1 cellular context compared by ENCODE assay signal in the genomic region with DNA sequence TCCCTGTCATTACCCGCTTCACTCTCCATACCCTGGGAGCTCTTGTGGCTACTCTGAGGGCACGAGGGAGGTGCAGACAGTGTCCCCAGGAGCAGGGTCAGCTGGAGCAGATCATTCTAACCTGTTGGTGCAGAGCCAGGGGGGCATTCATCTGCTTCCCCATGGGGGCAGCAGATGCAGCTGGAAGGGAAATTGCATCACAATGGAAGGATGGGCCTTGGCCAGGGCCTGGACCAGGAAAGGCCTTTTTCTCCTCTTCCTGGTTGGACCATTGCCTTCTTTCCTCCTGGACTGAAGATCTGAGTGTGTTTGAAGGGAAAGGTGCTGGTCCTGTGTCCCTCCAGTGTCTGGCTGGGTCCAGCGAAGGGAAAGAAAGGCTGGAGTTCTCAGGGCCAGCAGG.
TF ChIP-seq lines count a peak whose summit lies in the region.

No MANE protein-coding gene starts in this region.

TF ChIP-seq in H1, 55 proteins besides CTCF, POLR2A, EP300 and RAD21 (continued from another document):
- TF ChIP-seq CBX8 (IDR thresholded peaks at IDR 0.05; ENCODE audit: borderline replicate concordance, low read depth, low read length), result no peak
- no peak for TF ChIP-seq BCL11A (IDR thresholded peaks at IDR 0.05; ENCODE audit: low read depth in 2 of 2, low read length in 2 of 2)
- no peak for TF ChIP-seq EZH2 (IDR thresholded peaks at IDR 0.05; ENCODE audit: low read depth, low read length, severe bottlenecking)
- TF ChIP-seq TAF7 (optimal IDR thresholded peaks at IDR 0.05; ENCODE audit: borderline replicate concordance, low read depth, low read length), result no peak
- TF ChIP-seq EGR1 (IDR thresholded peaks at IDR 0.05; ENCODE audit: borderline replicate concordance, low read depth, low read length), result no peak
- no peak for TF ChIP-seq TCF12 (IDR thresholded peaks at IDR 0.05; ENCODE audit: low read depth, low read length)
- no peak for TF ChIP-seq SP1 (IDR thresholded peaks at IDR 0.05; ENCODE audit: low read depth, low read length)
- TF ChIP-seq MAFK (IDR thresholded peaks at IDR 0.05; ENCODE audit: low read depth, low read length), result no peak
- no peak for TF ChIP-seq GTF2F1 (IDR thresholded peaks at IDR 0.05; ENCODE audit: borderline replicate concordance, low read depth, low read length)
- TF ChIP-seq, protein P1, sequence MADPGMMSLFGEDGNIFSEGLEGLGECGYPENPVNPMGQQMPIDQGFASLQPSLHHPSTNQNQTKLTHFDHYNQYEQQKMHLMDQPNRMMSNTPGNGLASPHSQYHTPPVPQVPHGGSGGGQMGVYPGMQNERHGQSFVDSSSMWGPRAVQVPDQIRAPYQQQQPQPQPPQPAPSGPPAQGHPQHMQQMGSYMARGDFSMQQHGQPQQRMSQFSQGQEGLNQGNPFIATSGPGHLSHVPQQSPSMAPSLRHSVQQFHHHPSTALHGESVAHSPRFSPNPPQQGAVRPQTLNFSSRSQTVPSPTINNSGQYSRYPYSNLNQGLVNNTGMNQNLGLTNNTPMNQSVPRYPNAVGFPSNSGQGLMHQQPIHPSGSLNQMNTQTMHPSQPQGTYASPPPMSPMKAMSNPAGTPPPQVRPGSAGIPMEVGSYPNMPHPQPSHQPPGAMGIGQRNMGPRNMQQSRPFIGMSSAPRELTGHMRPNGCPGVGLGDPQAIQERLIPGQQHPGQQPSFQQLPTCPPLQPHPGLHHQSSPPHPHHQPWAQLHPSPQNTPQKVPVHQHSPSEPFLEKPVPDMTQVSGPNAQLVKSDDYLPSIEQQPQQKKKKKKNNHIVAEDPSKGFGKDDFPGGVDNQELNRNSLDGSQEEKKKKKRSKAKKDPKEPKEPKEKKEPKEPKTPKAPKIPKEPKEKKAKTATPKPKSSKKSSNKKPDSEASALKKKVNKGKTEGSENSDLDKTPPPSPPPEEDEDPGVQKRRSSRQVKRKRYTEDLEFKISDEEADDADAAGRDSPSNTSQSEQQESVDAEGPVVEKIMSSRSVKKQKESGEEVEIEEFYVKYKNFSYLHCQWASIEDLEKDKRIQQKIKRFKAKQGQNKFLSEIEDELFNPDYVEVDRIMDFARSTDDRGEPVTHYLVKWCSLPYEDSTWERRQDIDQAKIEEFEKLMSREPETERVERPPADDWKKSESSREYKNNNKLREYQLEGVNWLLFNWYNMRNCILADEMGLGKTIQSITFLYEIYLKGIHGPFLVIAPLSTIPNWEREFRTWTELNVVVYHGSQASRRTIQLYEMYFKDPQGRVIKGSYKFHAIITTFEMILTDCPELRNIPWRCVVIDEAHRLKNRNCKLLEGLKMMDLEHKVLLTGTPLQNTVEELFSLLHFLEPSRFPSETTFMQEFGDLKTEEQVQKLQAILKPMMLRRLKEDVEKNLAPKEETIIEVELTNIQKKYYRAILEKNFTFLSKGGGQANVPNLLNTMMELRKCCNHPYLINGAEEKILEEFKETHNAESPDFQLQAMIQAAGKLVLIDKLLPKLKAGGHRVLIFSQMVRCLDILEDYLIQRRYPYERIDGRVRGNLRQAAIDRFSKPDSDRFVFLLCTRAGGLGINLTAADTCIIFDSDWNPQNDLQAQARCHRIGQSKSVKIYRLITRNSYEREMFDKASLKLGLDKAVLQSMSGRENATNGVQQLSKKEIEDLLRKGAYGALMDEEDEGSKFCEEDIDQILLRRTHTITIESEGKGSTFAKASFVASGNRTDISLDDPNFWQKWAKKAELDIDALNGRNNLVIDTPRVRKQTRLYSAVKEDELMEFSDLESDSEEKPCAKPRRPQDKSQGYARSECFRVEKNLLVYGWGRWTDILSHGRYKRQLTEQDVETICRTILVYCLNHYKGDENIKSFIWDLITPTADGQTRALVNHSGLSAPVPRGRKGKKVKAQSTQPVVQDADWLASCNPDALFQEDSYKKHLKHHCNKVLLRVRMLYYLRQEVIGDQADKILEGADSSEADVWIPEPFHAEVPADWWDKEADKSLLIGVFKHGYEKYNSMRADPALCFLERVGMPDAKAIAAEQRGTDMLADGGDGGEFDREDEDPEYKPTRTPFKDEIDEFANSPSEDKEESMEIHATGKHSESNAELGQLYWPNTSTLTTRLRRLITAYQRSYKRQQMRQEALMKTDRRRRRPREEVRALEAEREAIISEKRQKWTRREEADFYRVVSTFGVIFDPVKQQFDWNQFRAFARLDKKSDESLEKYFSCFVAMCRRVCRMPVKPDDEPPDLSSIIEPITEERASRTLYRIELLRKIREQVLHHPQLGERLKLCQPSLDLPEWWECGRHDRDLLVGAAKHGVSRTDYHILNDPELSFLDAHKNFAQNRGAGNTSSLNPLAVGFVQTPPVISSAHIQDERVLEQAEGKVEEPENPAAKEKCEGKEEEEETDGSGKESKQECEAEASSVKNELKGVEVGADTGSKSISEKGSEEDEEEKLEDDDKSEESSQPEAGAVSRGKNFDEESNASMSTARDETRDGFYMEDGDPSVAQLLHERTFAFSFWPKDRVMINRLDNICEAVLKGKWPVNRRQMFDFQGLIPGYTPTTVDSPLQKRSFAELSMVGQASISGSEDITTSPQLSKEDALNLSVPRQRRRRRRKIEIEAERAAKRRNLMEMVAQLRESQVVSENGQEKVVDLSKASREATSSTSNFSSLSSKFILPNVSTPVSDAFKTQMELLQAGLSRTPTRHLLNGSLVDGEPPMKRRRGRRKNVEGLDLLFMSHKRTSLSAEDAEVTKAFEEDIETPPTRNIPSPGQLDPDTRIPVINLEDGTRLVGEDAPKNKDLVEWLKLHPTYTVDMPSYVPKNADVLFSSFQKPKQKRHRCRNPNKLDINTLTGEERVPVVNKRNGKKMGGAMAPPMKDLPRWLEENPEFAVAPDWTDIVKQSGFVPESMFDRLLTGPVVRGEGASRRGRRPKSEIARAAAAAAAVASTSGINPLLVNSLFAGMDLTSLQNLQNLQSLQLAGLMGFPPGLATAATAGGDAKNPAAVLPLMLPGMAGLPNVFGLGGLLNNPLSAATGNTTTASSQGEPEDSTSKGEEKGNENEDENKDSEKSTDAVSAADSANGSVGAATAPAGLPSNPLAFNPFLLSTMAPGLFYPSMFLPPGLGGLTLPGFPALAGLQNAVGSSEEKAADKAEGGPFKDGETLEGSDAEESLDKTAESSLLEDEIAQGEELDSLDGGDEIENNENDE (IDR thresholded peaks at IDR 0.05; ENCODE audit: insufficient replicate concordance, low read length), result no peak
- TF ChIP-seq HDAC2 (IDR thresholded peaks at IDR 0.05; ENCODE audit: borderline replicate concordance in 1 of 2, low read depth in 2 of 2, low read length in 2 of 2), result no peak
- TF ChIP-seq SP4 (IDR thresholded peaks at IDR 0.05; ENCODE audit: low read length), result no peak
